ENCODE assay signal across 17 cellular contexts in genomic region chr4:56649445-56650258, GRCh38. TPM values are rescaled to one million over a fixed set of nuclear protein-coding genes. Genes with fewer than 3 reads are reported as not detected.
DNase-seq lines count a peak whose midpoint lies in the region; ATAC-seq lines count a peak whose summit lies in the region.
"Had no signal": no experiment of that assay in that cellular context is flagged by ENCODE, and none has a peak within 500 bp of the region (broad histone marks: within the 10 kb centered on the region; RNA-seq: fewer than 3 reads in every experiment).

No MANE protein-coding gene starts in this region.

- no peaks in the 10 kb centered on the region for H3K27me3 ChIP-seq in effector memory CD4-positive, alpha-beta T cell (replicated peaks; ENCODE audit: control insufficient read depth, insufficient read depth, low read length, poor library complexity, severe bottlenecking)
- H3K27me3 ChIP-seq: right lobe of liver had no signal

- no peak overlapping the region for H3K4me3 ChIP-seq in effector memory CD4-positive, alpha-beta T cell (ENCODE audit: insufficient read depth, low read depth, low read length, poor library complexity, severe bottlenecking)
- H3K4me3 ChIP-seq: GM23248, right lobe of liver had no signal

- peaks cover 15% of the 10 kb centered on the region for H3K4me1 ChIP-seq in effector memory CD4-positive, alpha-beta T cell (ENCODE audit: control insufficient read depth, insufficient read depth, low read length, poor library complexity, severe bottlenecking)
- H3K4me1 ChIP-seq: right lobe of liver had no signal

- H3K4me1 Mint-ChIP-seq in stimulated activated naive CD8-positive, alpha-beta T cell treated with anti-CD3 and anti-CD28 coated beads, Interleukin-15, Interleukin-2, amounts not matched to agents 100 ng/mL and 50 ng/mL, for 24 hours (ENCODE audit: low read depth), result peaks cover 85% of the 10 kb centered on the region
- peaks cover 71% of the 10 kb centered on the region for H3K4me1 Mint-ChIP-seq in activated CD4-positive, alpha-beta memory T cell treated with anti-CD3 and anti-CD28 coated beads for 36 hours (ENCODE audit: low read depth)

- no peaks in the 10 kb centered on the region for H3K27me3 Mint-ChIP-seq in stimulated activated naive CD8-positive, alpha-beta T cell treated with anti-CD3 and anti-CD28 coated beads, Interleukin-15, Interleukin-2, amounts not matched to agents 100 ng/mL and 50 ng/mL, for 24 hours
- peaks cover 7% of the 10 kb centered on the region for H3K27me3 Mint-ChIP-seq in activated CD4-positive, alpha-beta memory T cell treated with anti-CD3 and anti-CD28 coated beads for 36 hours

- no peaks in the 10 kb centered on the region for H3K36me3 ChIP-seq in effector memory CD4-positive, alpha-beta T cell (ENCODE audit: control insufficient read depth, insufficient read depth, low read length)
- H3K36me3 ChIP-seq: right lobe of liver had no signal

- intact Hi-C loops in activated CD4-positive, alpha-beta memory T cell treated with anti-CD3 and anti-CD28 coated beads for 36 hours (cut with micrococcal nuclease), result loop anchor here (1.0 to 10.0 kb wide), 9 partner anchors 8 to 705 kb away; partner anchors contain the start of genes CEP135, NOA1, POLR2B and REST

- H3K27ac Mint-ChIP-seq in stimulated activated naive CD8-positive, alpha-beta T cell treated with anti-CD3 and anti-CD28 coated beads, Interleukin-15, Interleukin-2, amounts not matched to agents 100 ng/mL and 50 ng/mL, for 24 hours, result peak overlapping the region; percentile 95
- H3K27ac Mint-ChIP-seq in activated CD4-positive, alpha-beta memory T cell treated with anti-CD3 and anti-CD28 coated beads for 36 hours, result peak overlapping the region; percentile 87

- peaks cover 73% of the 10 kb centered on the region for H3K36me3 Mint-ChIP-seq in stimulated activated naive CD8-positive, alpha-beta T cell treated with anti-CD3 and anti-CD28 coated beads, Interleukin-15, Interleukin-2, amounts not matched to agents 100 ng/mL and 50 ng/mL, for 24 hours (ENCODE audit: low read depth)
- H3K36me3 Mint-ChIP-seq in activated CD4-positive, alpha-beta memory T cell treated with anti-CD3 and anti-CD28 coated beads for 36 hours, result peaks cover 37% of the 10 kb centered on the region

- H3K4me3 Mint-ChIP-seq in stimulated activated naive CD8-positive, alpha-beta T cell treated with anti-CD3 and anti-CD28 coated beads, Interleukin-15, Interleukin-2, amounts not matched to agents 100 ng/mL and 50 ng/mL, for 24 hours, result peak overlapping the region; percentile 47
- H3K4me3 Mint-ChIP-seq in activated CD4-positive, alpha-beta memory T cell treated with anti-CD3 and anti-CD28 coated beads for 36 hours, result peak overlapping the region; percentile 38

- H3K9me3 ChIP-seq in effector memory CD4-positive, alpha-beta T cell (ENCODE audit: control insufficient read depth, low read length), result no peaks in the 10 kb centered on the region

- H3K27ac ChIP-seq in effector memory CD4-positive, alpha-beta T cell (ENCODE audit: insufficient read depth, low read length, poor library complexity, severe bottlenecking), result peak overlapping the region; percentile 32
- H3K27ac ChIP-seq: GM23248, right lobe of liver had no signal

- POLR2A ChIA-PET in activated CD4-positive, alpha-beta memory T cell treated with anti-CD3 and anti-CD28 coated beads for 36 hours (lab: Charles Lee), result interaction anchor here (1.2 to 6.5 kb wide), 4 partner anchors 10 to 329 kb away, joined by 4 to 64 read pairs (median 6); partner anchors contain the start of genes HOPX and POLR2B

- no peak for DNase-seq in stimulated activated naive CD8-positive, alpha-beta T cell treated with anti-CD3 and anti-CD28 coated beads, Interleukin-15, Interleukin-2, amounts not matched to agents 100 U/mL and 50 U/mL, for 24 hours
- DNase-seq in activated CD4-positive, alpha-beta memory T cell treated with anti-CD3 and anti-CD28 coated beads for 36 hours, result peak; percentile 21
- DNase-seq in effector memory CD4-positive, alpha-beta T cell, result no peak
- DNase-seq in nucleus accumbens (lab: John Stamatoyannopoulos, UW) (no peak), NCI-H2029 treated with DMSO at 0.1 percent for 48 hours (lab: John Stamatoyannopoulos, UW) (no peak)
- no peak for DNase-seq in stimulated activated naive CD4-positive, alpha-beta T cell treated with Interleukin-2 at 50 U/mL for 16 hours (lab: John Stamatoyannopoulos, UW)
- DNase-seq: GM23248; IMR-90; left colon; NCI-H1930; NCI-H446 treated with DMSO at 0.1 percent for 48 hours; NK-92 treated with Interleukin-12 subunit alpha and Interleukin-12 subunit beta, amount 100 ng/mL, for 24 hours; occipital lobe; right lobe of liver had no signal

- H3K9me3 Mint-ChIP-seq in stimulated activated naive CD8-positive, alpha-beta T cell treated with anti-CD3 and anti-CD28 coated beads, Interleukin-15, Interleukin-2, amounts not matched to agents 100 ng/mL and 50 ng/mL, for 24 hours, result peaks cover 14% of the 10 kb centered on the region
- peaks cover 13% of the 10 kb centered on the region for H3K9me3 Mint-ChIP-seq in activated CD4-positive, alpha-beta memory T cell treated with anti-CD3 and anti-CD28 coated beads for 36 hours

- CTCF ChIA-PET in activated CD4-positive, alpha-beta memory T cell treated with anti-CD3 and anti-CD28 coated beads for 36 hours (lab: Charles Lee), result interaction anchor here (0.6 to 2.8 kb wide), 7 partner anchors 9 to 150 kb away, joined by 3 to 19 read pairs (median 4); no protein-coding TSS in a partner anchor

- no peak for ATAC-seq in stimulated activated naive CD8-positive, alpha-beta T cell treated with anti-CD3 and anti-CD28 coated beads, Interleukin-15, Interleukin-2, amounts not matched to agents 100 U/mL and 50 U/mL, for 24 hours
- ATAC-seq in HG03139 (IDR thresholded peaks at IDR 0.05; ENCODE audit: unreplicated experiment), result no peak
- ATAC-seq: activated CD4-positive, CD25-positive, alpha-beta regulatory T cell treated with anti-CD3 and anti-CD28 coated beads, Interleukin-2, amount 50 U/mL, for 24 hours; left colon; right lobe of liver had no signal

RNA-seq across cellular contexts. Expression of gene HOPX, which starts 31.4 kb away (rescaled TPM):
- total RNA-seq in activated CD4-positive, alpha-beta memory T cell treated with anti-CD3 and anti-CD28 coated beads for 36 hours, result 100 to 1,000 TPM; 124 to 126 TPM
- total RNA-seq: GM23248 had no signal
